In the genomic region with DNA sequence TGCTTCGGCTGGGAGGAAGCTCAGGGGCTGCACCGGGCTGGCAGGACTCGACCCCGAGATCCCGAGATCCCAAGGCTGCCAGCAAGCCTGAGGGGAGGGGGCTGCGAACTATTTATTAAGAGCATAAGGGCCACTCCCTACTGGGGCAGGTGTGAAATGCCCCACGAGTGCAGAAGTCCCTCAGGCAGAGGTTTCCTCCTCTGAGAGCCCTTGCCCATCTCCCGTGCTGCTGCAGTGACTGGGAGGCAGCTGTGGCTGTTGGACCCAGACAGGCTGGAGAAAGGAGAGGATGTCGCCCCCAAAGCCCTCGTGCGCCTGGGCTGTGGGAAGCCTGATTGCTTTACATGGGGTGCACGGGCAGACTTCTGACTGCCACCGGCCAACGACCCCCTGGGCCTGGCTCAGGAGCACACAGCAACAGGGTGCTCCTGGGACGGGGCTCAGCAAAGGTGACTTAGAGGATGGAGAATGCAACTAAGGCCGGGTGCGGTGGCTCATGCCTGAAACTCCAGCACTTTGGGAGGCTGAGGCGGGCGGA, we compare ENCODE assay signal across 1 cellular context.
TF ChIP-seq lines count a peak whose summit lies in the region.

No MANE protein-coding gene starts in this region.

TF ChIP-seq in GM23338, 12 proteins besides CTCF, POLR2A, EP300 and RAD21 (continued from another document):
- TF ChIP-seq, protein P1, sequence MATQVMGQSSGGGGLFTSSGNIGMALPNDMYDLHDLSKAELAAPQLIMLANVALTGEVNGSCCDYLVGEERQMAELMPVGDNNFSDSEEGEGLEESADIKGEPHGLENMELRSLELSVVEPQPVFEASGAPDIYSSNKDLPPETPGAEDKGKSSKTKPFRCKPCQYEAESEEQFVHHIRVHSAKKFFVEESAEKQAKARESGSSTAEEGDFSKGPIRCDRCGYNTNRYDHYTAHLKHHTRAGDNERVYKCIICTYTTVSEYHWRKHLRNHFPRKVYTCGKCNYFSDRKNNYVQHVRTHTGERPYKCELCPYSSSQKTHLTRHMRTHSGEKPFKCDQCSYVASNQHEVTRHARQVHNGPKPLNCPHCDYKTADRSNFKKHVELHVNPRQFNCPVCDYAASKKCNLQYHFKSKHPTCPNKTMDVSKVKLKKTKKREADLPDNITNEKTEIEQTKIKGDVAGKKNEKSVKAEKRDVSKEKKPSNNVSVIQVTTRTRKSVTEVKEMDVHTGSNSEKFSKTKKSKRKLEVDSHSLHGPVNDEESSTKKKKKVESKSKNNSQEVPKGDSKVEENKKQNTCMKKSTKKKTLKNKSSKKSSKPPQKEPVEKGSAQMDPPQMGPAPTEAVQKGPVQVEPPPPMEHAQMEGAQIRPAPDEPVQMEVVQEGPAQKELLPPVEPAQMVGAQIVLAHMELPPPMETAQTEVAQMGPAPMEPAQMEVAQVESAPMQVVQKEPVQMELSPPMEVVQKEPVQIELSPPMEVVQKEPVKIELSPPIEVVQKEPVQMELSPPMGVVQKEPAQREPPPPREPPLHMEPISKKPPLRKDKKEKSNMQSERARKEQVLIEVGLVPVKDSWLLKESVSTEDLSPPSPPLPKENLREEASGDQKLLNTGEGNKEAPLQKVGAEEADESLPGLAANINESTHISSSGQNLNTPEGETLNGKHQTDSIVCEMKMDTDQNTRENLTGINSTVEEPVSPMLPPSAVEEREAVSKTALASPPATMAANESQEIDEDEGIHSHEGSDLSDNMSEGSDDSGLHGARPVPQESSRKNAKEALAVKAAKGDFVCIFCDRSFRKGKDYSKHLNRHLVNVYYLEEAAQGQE (IDR thresholded peaks at IDR 0.05; ENCODE audit: unreplicated experiment): no peak
- TF ChIP-seq, protein P2, sequence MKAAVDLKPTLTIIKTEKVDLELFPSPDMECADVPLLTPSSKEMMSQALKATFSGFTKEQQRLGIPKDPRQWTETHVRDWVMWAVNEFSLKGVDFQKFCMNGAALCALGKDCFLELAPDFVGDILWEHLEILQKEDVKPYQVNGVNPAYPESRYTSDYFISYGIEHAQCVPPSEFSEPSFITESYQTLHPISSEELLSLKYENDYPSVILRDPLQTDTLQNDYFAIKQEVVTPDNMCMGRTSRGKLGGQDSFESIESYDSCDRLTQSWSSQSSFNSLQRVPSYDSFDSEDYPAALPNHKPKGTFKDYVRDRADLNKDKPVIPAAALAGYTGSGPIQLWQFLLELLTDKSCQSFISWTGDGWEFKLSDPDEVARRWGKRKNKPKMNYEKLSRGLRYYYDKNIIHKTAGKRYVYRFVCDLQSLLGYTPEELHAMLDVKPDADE (IDR thresholded peaks at IDR 0.05): no peak
- TF ChIP-seq, protein P3, sequence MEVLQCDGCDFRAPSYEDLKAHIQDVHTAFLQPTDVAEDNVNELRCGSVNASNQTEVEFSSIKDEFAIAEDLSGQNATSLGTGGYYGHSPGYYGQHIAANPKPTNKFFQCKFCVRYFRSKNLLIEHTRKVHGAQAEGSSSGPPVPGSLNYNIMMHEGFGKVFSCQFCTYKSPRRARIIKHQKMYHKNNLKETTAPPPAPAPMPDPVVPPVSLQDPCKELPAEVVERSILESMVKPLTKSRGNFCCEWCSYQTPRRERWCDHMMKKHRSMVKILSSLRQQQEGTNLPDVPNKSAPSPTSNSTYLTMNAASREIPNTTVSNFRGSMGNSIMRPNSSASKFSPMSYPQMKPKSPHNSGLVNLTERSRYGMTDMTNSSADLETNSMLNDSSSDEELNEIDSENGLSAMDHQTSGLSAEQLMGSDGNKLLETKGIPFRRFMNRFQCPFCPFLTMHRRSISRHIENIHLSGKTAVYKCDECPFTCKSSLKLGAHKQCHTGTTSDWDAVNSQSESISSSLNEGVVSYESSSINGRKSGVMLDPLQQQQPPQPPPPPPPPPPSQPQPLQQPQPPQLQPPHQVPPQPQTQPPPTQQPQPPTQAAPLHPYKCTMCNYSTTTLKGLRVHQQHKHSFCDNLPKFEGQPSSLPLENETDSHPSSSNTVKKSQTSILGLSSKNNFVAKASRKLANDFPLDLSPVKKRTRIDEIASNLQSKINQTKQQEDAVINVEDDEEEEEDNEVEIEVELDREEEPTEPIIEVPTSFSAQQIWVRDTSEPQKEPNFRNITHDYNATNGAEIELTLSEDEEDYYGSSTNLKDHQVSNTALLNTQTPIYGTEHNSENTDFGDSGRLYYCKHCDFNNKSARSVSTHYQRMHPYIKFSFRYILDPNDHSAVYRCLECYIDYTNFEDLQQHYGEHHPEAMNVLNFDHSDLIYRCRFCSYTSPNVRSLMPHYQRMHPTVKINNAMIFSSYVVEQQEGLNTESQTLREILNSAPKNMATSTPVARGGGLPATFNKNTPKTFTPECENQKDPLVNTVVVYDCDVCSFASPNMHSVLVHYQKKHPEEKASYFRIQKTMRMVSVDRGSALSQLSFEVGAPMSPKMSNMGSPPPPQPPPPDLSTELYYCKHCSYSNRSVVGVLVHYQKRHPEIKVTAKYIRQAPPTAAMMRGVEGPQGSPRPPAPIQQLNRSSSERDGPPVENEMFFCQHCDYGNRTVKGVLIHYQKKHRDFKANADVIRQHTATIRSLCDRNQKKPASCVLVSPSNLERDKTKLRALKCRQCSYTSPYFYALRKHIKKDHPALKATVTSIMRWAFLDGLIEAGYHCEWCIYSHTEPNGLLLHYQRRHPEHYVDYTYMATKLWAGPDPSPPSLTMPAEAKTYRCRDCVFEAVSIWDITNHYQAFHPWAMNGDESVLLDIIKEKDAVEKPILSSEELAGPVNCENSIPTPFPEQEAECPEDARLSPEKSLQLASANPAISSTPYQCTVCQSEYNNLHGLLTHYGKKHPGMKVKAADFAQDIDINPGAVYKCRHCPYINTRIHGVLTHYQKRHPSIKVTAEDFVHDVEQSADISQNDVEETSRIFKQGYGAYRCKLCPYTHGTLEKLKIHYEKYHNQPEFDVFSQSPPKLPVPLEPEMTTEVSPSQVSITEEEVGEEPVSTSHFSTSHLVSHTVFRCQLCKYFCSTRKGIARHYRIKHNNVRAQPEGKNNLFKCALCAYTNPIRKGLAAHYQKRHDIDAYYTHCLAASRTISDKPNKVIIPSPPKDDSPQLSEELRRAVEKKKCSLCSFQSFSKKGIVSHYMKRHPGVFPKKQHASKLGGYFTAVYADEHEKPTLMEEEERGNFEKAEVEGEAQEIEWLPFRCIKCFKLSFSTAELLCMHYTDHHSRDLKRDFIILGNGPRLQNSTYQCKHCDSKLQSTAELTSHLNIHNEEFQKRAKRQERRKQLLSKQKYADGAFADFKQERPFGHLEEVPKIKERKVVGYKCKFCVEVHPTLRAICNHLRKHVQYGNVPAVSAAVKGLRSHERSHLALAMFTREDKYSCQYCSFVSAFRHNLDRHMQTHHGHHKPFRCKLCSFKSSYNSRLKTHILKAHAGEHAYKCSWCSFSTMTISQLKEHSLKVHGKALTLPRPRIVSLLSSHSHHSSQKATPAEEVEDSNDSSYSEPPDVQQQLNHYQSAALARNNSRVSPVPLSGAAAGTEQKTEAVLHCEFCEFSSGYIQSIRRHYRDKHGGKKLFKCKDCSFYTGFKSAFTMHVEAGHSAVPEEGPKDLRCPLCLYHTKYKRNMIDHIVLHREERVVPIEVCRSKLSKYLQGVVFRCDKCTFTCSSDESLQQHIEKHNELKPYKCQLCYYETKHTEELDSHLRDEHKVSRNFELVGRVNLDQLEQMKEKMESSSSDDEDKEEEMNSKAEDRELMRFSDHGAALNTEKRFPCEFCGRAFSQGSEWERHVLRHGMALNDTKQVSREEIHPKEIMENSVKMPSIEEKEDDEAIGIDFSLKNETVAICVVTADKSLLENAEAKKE (CRISPR knock-in tag; IDR thresholded peaks at IDR 0.05): no peak
- no peak for TF ChIP-seq POLR2AphosphoS5 (IDR thresholded peaks at IDR 0.05; ENCODE audit: low read depth)
